In the genomic region with DNA sequence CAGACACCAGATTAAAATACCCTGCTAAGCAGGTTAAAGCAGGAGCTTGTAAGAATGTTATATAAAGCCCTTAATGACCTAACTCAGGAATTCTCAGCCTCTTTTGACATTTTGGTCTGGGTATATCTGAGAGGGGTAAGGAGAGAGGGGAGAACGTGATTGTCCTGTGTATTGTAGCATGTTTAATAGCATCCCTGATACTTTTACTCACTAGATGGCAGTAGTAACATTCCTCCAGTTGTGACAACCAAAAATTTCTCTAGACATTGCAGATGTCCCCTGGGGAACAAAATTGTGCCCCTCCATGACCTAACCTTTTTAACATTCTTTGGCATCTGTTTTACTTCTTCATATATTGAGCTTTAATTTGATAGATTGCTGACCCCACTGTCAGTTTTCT, we compare ENCODE assay signal across 9 cellular contexts. TPM values are rescaled to one million over a fixed set of nuclear protein-coding genes. Genes with fewer than 3 reads are reported as not detected.
DNase-seq lines count a peak whose midpoint lies in the region; ATAC-seq and TF ChIP-seq lines count a peak whose summit lies in the region.
"Had no signal": no experiment of that assay in that cellular context is flagged by ENCODE, and none has a peak within 500 bp of the region (broad histone marks: within the 10 kb centered on the region; RNA-seq: fewer than 3 reads in every experiment).

No MANE protein-coding gene starts in this region.

- H2AK5ac ChIP-seq in mesendoderm (ENCODE audit: low read length), result no peak overlapping the region

- no peak overlapping the region for H3K56ac ChIP-seq in mesendoderm (ENCODE audit: low read length)

- H4K8ac ChIP-seq in mesendoderm (ENCODE audit: low read depth, low read length), result no peak overlapping the region

- H3K4me3 ChIP-seq in astrocyte of the cerebellum (ENCODE audit: low read depth, low read length) (no peak overlapping the region), mesendoderm (ENCODE audit: low read length) (no peak overlapping the region)

- no peaks in the 10 kb centered on the region for H3K36me3 ChIP-seq in mesendoderm (ENCODE audit: control insufficient read depth, insufficient read depth, low read length)

- H2BK120ac ChIP-seq in mesendoderm (ENCODE audit: low read depth, low read length), result no peak overlapping the region

- H3K23ac ChIP-seq in mesendoderm (ENCODE audit: low read length), result no peak overlapping the region

- no peaks in the 10 kb centered on the region for H3K27me3 Mint-ChIP-seq in T-helper 2 cell treated with Interferon-gamma antibody and Interleukin-4, amounts not matched to agents 5 μg/mL and 100 μg/mL, for 36 hours (ENCODE audit: low read depth)

- CTCF ChIA-PET in GM10248 (lab: Yijun Ruan, JAX), result interaction anchor here (0.7 to 4.3 kb wide), 8 partner anchors 9 to 156 kb away, joined by 3 to 25 read pairs (median 4); no protein-coding TSS in a partner anchor

- H3K9me3 Mint-ChIP-seq in T-helper 2 cell treated with Interferon-gamma antibody and Interleukin-4, amounts not matched to agents 5 μg/mL and 100 μg/mL, for 36 hours, result no peaks in the 10 kb centered on the region

- H2BK15ac ChIP-seq in mesendoderm (replicated peaks; ENCODE audit: low read depth), result no peak overlapping the region

- H3K27ac ChIP-seq in mesendoderm (ENCODE audit: low read depth, low read length), result no peak overlapping the region
- H3K27ac ChIP-seq: epithelial cell of prostate had no signal

- in situ Hi-C loops in astrocyte of the cerebellum (cut with HindIII; ENCODE audit: low sequenced_read_pairs), result no loop called here

- H3K18ac ChIP-seq in mesendoderm (ENCODE audit: low read length), result no peak overlapping the region

- TF ChIP-seq CTCF in GM10248 (IDR thresholded peaks at IDR 0.05; ENCODE audit: control extremely low read depth, extremely low read depth, low read depth, missing control alignments) (peak; percentile 20), astrocyte of the cerebellum (IDR thresholded peaks at IDR 0.05; ENCODE audit: low read depth, low read length, missing control alignments) (peak; percentile 57)

- no CpG with 5 or more reads among the region's 1 CpG for WGBS in mesendoderm (ENCODE audit: extremely low coverage, insufficient coverage, low lambda C conversion rate)

- H2BK5ac ChIP-seq in mesendoderm (ENCODE audit: low read length), result no peak overlapping the region

- DNase-seq in GM10248 (ENCODE audit: extremely low spot score) (no peak), astrocyte of the cerebellum (ENCODE audit: low read depth) (no peak), mesendoderm (peak; percentile 11), UCSD-AML1 (lab: John Stamatoyannopoulos, UW; ENCODE audit: unreplicated experiment) (no peak), ureter (ENCODE audit: low spot score) (no peak)
- DNase-seq in T-helper 2 cell treated with Interferon-gamma antibody and Interleukin-4, amounts not matched to agents 5 μg/mL and 100 μg/mL, for 36 hours (ENCODE audit: low spot score), result no peak

- H3K4ac ChIP-seq in mesendoderm (ENCODE audit: low read depth, low read length), result no peak overlapping the region

- H3K27me3 ChIP-seq in mesendoderm (ENCODE audit: insufficient read depth, low read length, poor library complexity), result no peaks in the 10 kb centered on the region

- H3K27ac Mint-ChIP-seq in T-helper 2 cell treated with Interferon-gamma antibody and Interleukin-4, amounts not matched to agents 5 μg/mL and 100 μg/mL, for 36 hours, result no peak overlapping the region

- H3K4me1 Mint-ChIP-seq in T-helper 2 cell treated with Interferon-gamma antibody and Interleukin-4, amounts not matched to agents 5 μg/mL and 100 μg/mL, for 36 hours (ENCODE audit: low read depth), result peaks cover 1% of the 10 kb centered on the region

- no peak overlapping the region for H4K5ac ChIP-seq in mesendoderm (ENCODE audit: low read length)

- peaks cover 66% of the 10 kb centered on the region for H3K36me3 Mint-ChIP-seq in T-helper 2 cell treated with Interferon-gamma antibody and Interleukin-4, amounts not matched to agents 5 μg/mL and 100 μg/mL, for 36 hours (ENCODE audit: low read depth)

- no peak overlapping the region for H3K4me2 ChIP-seq in mesendoderm (ENCODE audit: low read length)

- POLR2A ChIA-PET in GM10248 (lab: Yijun Ruan, JAX), result no interaction called here

- ATAC-seq in HG02884 (IDR thresholded peaks at IDR 0.05; ENCODE audit: unreplicated experiment), result peak; percentile 53
- ATAC-seq in GM21390 (IDR thresholded peaks at IDR 0.05; ENCODE audit: unreplicated experiment), result no peak

- peaks cover 2% of the 10 kb centered on the region for H3K79me2 ChIP-seq in mesendoderm (ENCODE audit: control insufficient read depth, insufficient read depth, low read length)

- H3K9ac ChIP-seq in mesendoderm (ENCODE audit: low read length), result no peak overlapping the region

- no peaks in the 10 kb centered on the region for H3K79me1 ChIP-seq in mesendoderm (ENCODE audit: low read length)

- no peaks in the 10 kb centered on the region for H3K4me1 ChIP-seq in mesendoderm (ENCODE audit: control insufficient read depth, low read depth, low read length)

- no peak overlapping the region for H3K4me3 Mint-ChIP-seq in T-helper 2 cell treated with Interferon-gamma antibody and Interleukin-4, amounts not matched to agents 5 μg/mL and 100 μg/mL, for 36 hours

RNA-seq across cellular contexts. Expression of gene SMARCA5, which starts 17.9 kb away (rescaled TPM):
- 75.9 TPM for polyA plus RNA-seq in mesendoderm (2013, experiment 1 of 2)
- polyA plus RNA-seq in mesendoderm (2013, experiment 2 of 2), result 76.8 TPM
- 44.4 TPM for total RNA-seq in ureter
